Comparison of ENCODE assay signal across 1 cellular context in the genomic region with DNA sequence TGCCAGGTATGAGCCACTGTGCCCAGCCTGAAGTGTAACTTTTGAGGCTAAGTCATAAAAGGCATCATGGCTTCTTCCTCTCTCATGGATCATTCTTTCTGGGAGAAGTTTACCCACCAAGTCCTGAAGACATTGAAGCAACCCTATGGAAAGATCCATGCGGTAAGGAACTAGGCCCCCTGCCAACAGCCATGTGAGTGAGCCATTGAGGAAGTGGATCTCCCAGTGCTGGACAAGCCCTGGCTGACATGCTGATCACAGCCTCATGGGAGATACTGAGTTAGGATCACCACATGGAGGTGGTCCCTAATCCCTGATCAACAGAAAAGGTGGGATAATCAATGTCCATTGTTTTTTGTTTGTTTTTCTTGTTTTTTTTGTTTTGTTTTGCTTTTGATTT.
TF ChIP-seq lines count a peak whose summit lies in the region.

No MANE protein-coding gene starts in this region.

TF ChIP-seq in IMR-90, 13 proteins besides CTCF, POLR2A, EP300 and RAD21:
- TF ChIP-seq MAZ (IDR thresholded peaks at IDR 0.05; ENCODE audit: borderline replicate concordance, low read depth, low read length) (no peak), SMC3 (IDR thresholded peaks at IDR 0.05; ENCODE audit: low read depth, low read length) (no peak), CEBPB (IDR thresholded peaks at IDR 0.05; ENCODE audit: low read depth, low read length) (no peak), NFE2L2 (IDR thresholded peaks at IDR 0.05; ENCODE audit: low read depth, low read length) (no peak), RCOR1 (IDR thresholded peaks at IDR 0.05; ENCODE audit: insufficient replicate concordance, low read length) (no peak), RFX5 (IDR thresholded peaks at IDR 0.05; ENCODE audit: low read depth, low read length) (no peak), MAFK (IDR thresholded peaks at IDR 0.05; ENCODE audit: low read depth, low read length) (no peak), MXI1 (IDR thresholded peaks at IDR 0.05; ENCODE audit: borderline replicate concordance, low read depth, low read length) (no peak), CHD1 (IDR thresholded peaks at IDR 0.05; ENCODE audit: low read depth, low read length) (no peak), FOS (IDR thresholded peaks at IDR 0.05; ENCODE audit: low read depth, low read length) (no peak), BHLHE40 (IDR thresholded peaks at IDR 0.05; ENCODE audit: low read depth, low read length) (no peak), USF2 (IDR thresholded peaks at IDR 0.05; ENCODE audit: low read depth, low read length) (no peak)
- TF ChIP-seq, protein P1, sequence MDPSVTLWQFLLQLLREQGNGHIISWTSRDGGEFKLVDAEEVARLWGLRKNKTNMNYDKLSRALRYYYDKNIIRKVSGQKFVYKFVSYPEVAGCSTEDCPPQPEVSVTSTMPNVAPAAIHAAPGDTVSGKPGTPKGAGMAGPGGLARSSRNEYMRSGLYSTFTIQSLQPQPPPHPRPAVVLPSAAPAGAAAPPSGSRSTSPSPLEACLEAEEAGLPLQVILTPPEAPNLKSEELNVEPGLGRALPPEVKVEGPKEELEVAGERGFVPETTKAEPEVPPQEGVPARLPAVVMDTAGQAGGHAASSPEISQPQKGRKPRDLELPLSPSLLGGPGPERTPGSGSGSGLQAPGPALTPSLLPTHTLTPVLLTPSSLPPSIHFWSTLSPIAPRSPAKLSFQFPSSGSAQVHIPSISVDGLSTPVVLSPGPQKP (IDR thresholded peaks at IDR 0.05; ENCODE audit: borderline replicate concordance, low read depth, low read length) = no peak
TF ChIP-seq in IMR-90: peak in this region for 0.
